ENCODE assay signal across 1 cellular context in genomic region chr7:25759281-25759680, GRCh38.
TF ChIP-seq lines count a peak whose summit lies in the region.

No MANE protein-coding gene starts in this region.

TF ChIP-seq in WTC11, 78 proteins besides CTCF, POLR2A, EP300 and RAD21 (continued from another document):
- TF ChIP-seq HMGXB4 (CRISPR knock-in tag; IDR thresholded peaks at IDR 0.05): no peak
- TF ChIP-seq MAX (CRISPR knock-in tag; IDR thresholded peaks at IDR 0.05): no peak
- no peak for TF ChIP-seq ZNF138 (CRISPR knock-in tag; conservative IDR thresholded peaks at IDR 0.05)
- TF ChIP-seq E2F4 (CRISPR knock-in tag; IDR thresholded peaks at IDR 0.05; ENCODE audit: borderline replicate concordance, low read depth): no peak
- TF ChIP-seq NFYB (CRISPR knock-in tag; conservative IDR thresholded peaks at IDR 0.05; ENCODE audit: low read depth): no peak
- TF ChIP-seq ZNF425 (CRISPR knock-in tag; conservative IDR thresholded peaks at IDR 0.05): no peak
- TF ChIP-seq KAT7 (CRISPR knock-in tag; IDR thresholded peaks at IDR 0.05; ENCODE audit: borderline replicate concordance): no peak
- no peak for TF ChIP-seq SOX15 (CRISPR knock-in tag; IDR thresholded peaks at IDR 0.05)
- no peak for TF ChIP-seq GABPB1 (CRISPR knock-in tag; IDR thresholded peaks at IDR 0.05)
- no peak for TF ChIP-seq ZNF423 (CRISPR knock-in tag; IDR thresholded peaks at IDR 0.05)
- TF ChIP-seq NFATC4 (CRISPR knock-in tag; IDR thresholded peaks at IDR 0.05): no peak
